13 cellular contexts compared by ENCODE assay signal in the genomic region with DNA sequence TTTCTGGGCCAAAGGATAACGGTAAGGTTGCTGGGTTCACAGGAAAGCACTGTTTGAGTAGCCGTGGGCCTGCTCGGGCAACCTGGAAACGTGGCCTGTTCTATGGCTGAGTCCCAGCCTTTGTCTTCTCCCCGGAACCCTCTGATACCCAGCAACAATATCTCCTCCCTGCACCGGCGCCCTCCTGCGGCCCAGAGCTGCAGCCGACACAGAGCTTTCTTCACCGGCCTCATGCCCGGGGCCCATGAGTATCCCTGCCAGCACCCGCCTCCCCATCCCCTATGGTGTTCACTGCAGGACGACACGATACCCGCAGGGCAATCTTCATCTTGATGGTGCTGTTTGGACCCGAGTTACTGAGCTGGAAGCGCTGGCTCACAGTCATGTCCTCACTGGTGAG. TPM values are rescaled to one million over a fixed set of nuclear protein-coding genes. Genes with fewer than 3 reads are reported as not detected.
DNase-seq lines count a peak whose midpoint lies in the region; ATAC-seq, FAIRE-seq and TF ChIP-seq lines count a peak whose summit lies in the region.
"Had no signal": no experiment of that assay in that cellular context is flagged by ENCODE, and none has a peak within 500 bp of the region (broad histone marks: within the 10 kb centered on the region; RNA-seq: fewer than 3 reads in every experiment).

No MANE protein-coding gene starts in this region.

- peaks cover 2% of the 10 kb centered on the region in 2 experiments for H4K20me1 ChIP-seq in H1 (replicated peaks in 1 of 2; ENCODE audit: control insufficient read depth in 1 of 2, insufficient read depth in 2 of 2, low read length in 2 of 2)

- TF ChIP-seq RAD21 in H1 (IDR thresholded peaks at IDR 0.05 in 1 of 2, conservative IDR thresholded peaks at IDR 0.05 in 1 of 2; ENCODE audit: low read depth in 2 of 2, low read length in 2 of 2), result peak; percentile 49 to 59

- no peak overlapping the region for H3K27ac Mint-ChIP-seq in activated CD8-positive, alpha-beta T cell treated with anti-CD3 and anti-CD28 coated beads, Interleukin-2, amount 10 ng/mL, durations not matched to agents 7 days and 5 days
- no peak overlapping the region for H3K27ac Mint-ChIP-seq in activated CD8-positive, alpha-beta T cell treated with anti-CD3 and anti-CD28 coated beads for 36 hours
- H3K27ac Mint-ChIP-seq in nephron progenitor cell, result peak overlapping the region; percentile 57

- H3K4me1 ChIP-seq in Panc1 (ENCODE audit: control insufficient read depth, insufficient read depth, low read length), result no peaks in the 10 kb centered on the region
- no peaks in the 10 kb centered on the region for H3K4me1 ChIP-seq in H1 (replicated peaks in 1 of 4; ENCODE audit: control insufficient read depth in 3 of 4, insufficient read depth in 4 of 4, low read length in 3 of 4)

- intact Hi-C loops in activated CD8-positive, alpha-beta T cell treated with anti-CD3 and anti-CD28 coated beads for 36 hours (cut with micrococcal nuclease), result no loop called here
- intact Hi-C loops in Panc1 (cut with micrococcal nuclease; ENCODE audit: unreplicated experiment), result no loop called here

- H3K27me3 ChIP-seq in Panc1 (ENCODE audit: control insufficient read depth, insufficient read depth, low read length), result no peaks in the 10 kb centered on the region
- no peaks in the 10 kb centered on the region for H3K27me3 ChIP-seq in H1 (replicated peaks in 1 of 4; ENCODE audit: control insufficient read depth in 3 of 4, extremely low read depth in 1 of 4, insufficient read depth in 3 of 4, low read length in 3 of 4)
- H3K27me3 ChIP-seq: BLaER1 treated with 17β-estradiol and CSF1 and Interleukin-3, amounts not matched to agents 10 nM and 100 nM had no signal

- H3K4ac ChIP-seq in H1 (replicated peaks; ENCODE audit: insufficient read length, low read depth, low read length), result no peak overlapping the region

- no peak for TF ChIP-seq CTCF in activated CD8-positive, alpha-beta T cell treated with anti-CD3 and anti-CD28 coated beads for 36 hours (IDR thresholded peaks at IDR 0.05)
- TF ChIP-seq CTCF in Panc1 (IDR thresholded peaks at IDR 0.05), result no peak
- peak; percentile 44 to 58 (median 55) for TF ChIP-seq CTCF in H1 (IDR thresholded peaks at IDR 0.05; ENCODE audit: control extremely low read depth in 1 of 3, insufficient read depth in 1 of 3, low read depth in 1 of 3, low read length in 3 of 3)
- no peak for TF ChIP-seq CTCF in nephron progenitor cell (IDR thresholded peaks at IDR 0.05)

- H3K23me2 ChIP-seq in H1 (ENCODE audit: low read depth, low read length), result no peaks in the 10 kb centered on the region; the same call in 1 of the 2 replicates

- no peak overlapping the region for H2BK5ac ChIP-seq in H1 (ENCODE audit: low read depth, low read length)

- peak; percentile 14 for DNase-seq in activated CD8-positive, alpha-beta T cell treated with anti-CD3 and anti-CD28 coated beads, Interleukin-2, amount 10 ng/mL, durations not matched to agents 7 days and 5 days
- DNase-seq in activated CD8-positive, alpha-beta T cell treated with anti-CD3 and anti-CD28 coated beads for 36 hours, result no peak
- DNase-seq in Panc1 (ENCODE audit: low read depth, low spot score) (no peak), H1 (ENCODE audit: low read depth in 1 of 2, low spot score in 2 of 2) (peak in 1 of 2 experiments; percentile 71), nephron progenitor cell (no peak)
- no peak for DNase-seq in stimulated activated CD8-positive, alpha-beta memory T cell treated with anti-CD3 and anti-CD28 coated beads, Interleukin-4, amount 100 ng/mL, for 48 hours
- DNase-seq: MV-4-11, NCI-H1417 treated with DMSO at 0.1 percent for 48 hours, NCI-H2029 treated with DMSO at 0.1 percent for 48 hours, NCI-H510A treated with DMSO at 0.1 percent for 48 hours had no signal

- no TSS peak for BruUV-seq in Panc1 (replicated peaks; lab: Mats Ljungman, UMichigan)

- no peak overlapping the region for H3K4me3 Mint-ChIP-seq in activated CD8-positive, alpha-beta T cell treated with anti-CD3 and anti-CD28 coated beads, Interleukin-2, amount 10 ng/mL, durations not matched to agents 7 days and 5 days
- H3K4me3 Mint-ChIP-seq in activated CD8-positive, alpha-beta T cell treated with anti-CD3 and anti-CD28 coated beads for 36 hours, result no peak overlapping the region
- no peak overlapping the region for H3K4me3 Mint-ChIP-seq in nephron progenitor cell

- H3K79me1 ChIP-seq in H1 (ENCODE audit: low read depth, low read length), result no peaks in the 10 kb centered on the region

- no peak overlapping the region for H3K4me2 ChIP-seq in H1 (ENCODE audit: insufficient read depth in 1 of 2, low read depth in 2 of 2, low read length in 2 of 2)
- H3K4me2 ChIP-seq: BLaER1 treated with 17β-estradiol and CSF1 and Interleukin-3, amounts not matched to agents 10 nM and 100 nM had no signal

- no peak overlapping the region for H3K4me3 ChIP-seq in Panc1 (ENCODE audit: low read depth in 2 of 2, low read length in 2 of 2)
- H3K4me3 ChIP-seq in H1 (ENCODE audit: extremely low read depth in 1 of 4, insufficient read depth in 2 of 4, low read depth in 3 of 4, low read length in 4 of 4), result no peak overlapping the region
- H3K4me3 ChIP-seq: BLaER1 treated with 17β-estradiol and CSF1 and Interleukin-3, amounts not matched to agents 10 nM and 100 nM had no signal

- H3K4me1 Mint-ChIP-seq in activated CD8-positive, alpha-beta T cell treated with anti-CD3 and anti-CD28 coated beads, Interleukin-2, amount 10 ng/mL, durations not matched to agents 7 days and 5 days (ENCODE audit: low read depth), result peaks cover 9% of the 10 kb centered on the region
- peaks cover 4% of the 10 kb centered on the region for H3K4me1 Mint-ChIP-seq in activated CD8-positive, alpha-beta T cell treated with anti-CD3 and anti-CD28 coated beads for 36 hours (ENCODE audit: low read depth)
- H3K4me1 Mint-ChIP-seq in nephron progenitor cell, result no peaks in the 10 kb centered on the region

- H2AFZ ChIP-seq in H1 (ENCODE audit: low read length), result no peak overlapping the region

- no peak overlapping the region for H2BK20ac ChIP-seq in H1 (ENCODE audit: low read length)

- no peak for TF ChIP-seq POLR2A in H1 (IDR thresholded peaks at IDR 0.05; ENCODE audit: control extremely low read depth in 1 of 2, low read depth in 2 of 2, low read length in 2 of 2)

- no peak overlapping the region for H4K5ac ChIP-seq in H1 (ENCODE audit: insufficient read length, low read depth, low read length)

- no peak overlapping the region for H4K8ac ChIP-seq in H1 (ENCODE audit: extremely low read depth, insufficient read depth, low read length)

- FAIRE-seq in H1 (lab: Jason Lieb, UNC), result no peak

- H2BK12ac ChIP-seq in H1 (ENCODE audit: low read depth, low read length), result no peak overlapping the region

- POLR2A ChIA-PET in activated CD8-positive, alpha-beta T cell treated with anti-CD3 and anti-CD28 coated beads, Interleukin-2, amount 10 ng/mL, durations not matched to agents 7 days and 5 days (lab: Charles Lee), result no interaction called here
- POLR2A ChIA-PET in activated CD8-positive, alpha-beta T cell treated with anti-CD3 and anti-CD28 coated beads for 36 hours (lab: Charles Lee), result no interaction called here
- POLR2A ChIA-PET in Panc1 (lab: Charles Lee) (no interaction called here), H1 (lab: Charles Lee; ENCODE audit: partially characterized antibody) (no interaction called here)

- H3K56ac ChIP-seq in H1 (replicated peaks; ENCODE audit: insufficient read length, low read depth, low read length), result no peak overlapping the region

- no peak overlapping the region for H3K23ac ChIP-seq in H1 (ENCODE audit: insufficient read length)

- no peaks in the 10 kb centered on the region for H3K9me3 ChIP-seq in Panc1 (ENCODE audit: control insufficient read depth, insufficient read depth, low read depth, low read length)
- no peaks in the 10 kb centered on the region for H3K9me3 ChIP-seq in H1 (ENCODE audit: insufficient read depth in 2 of 2, low read depth in 1 of 2, low read length in 1 of 2)
- H3K9me3 ChIP-seq: BLaER1 treated with 17β-estradiol and CSF1 and Interleukin-3, amounts not matched to agents 10 nM and 100 nM had no signal

- TF ChIP-seq EP300 in H1 (IDR thresholded peaks at IDR 0.05; ENCODE audit: borderline replicate concordance in 1 of 2, low read depth in 2 of 2, low read length in 2 of 2), result no peak

- H3K36me3 ChIP-seq in Panc1 (ENCODE audit: control insufficient read depth, insufficient read depth, low read length) (peaks cover 19% of the 10 kb centered on the region; the same call in 1 of the 2 replicates), H1 (ENCODE audit: control insufficient read depth in 2 of 4, insufficient read depth in 4 of 4, low read length in 3 of 4) (peaks cover 10 to 48% (median 26%) of the 10 kb centered on the region in 4 experiments)

- no peak overlapping the region for H4K91ac ChIP-seq in H1 (replicated peaks; ENCODE audit: insufficient read length, low read length)

- no peaks in the 10 kb centered on the region for H3K79me2 ChIP-seq in H1 (ENCODE audit: control insufficient read depth in 1 of 2, insufficient read depth in 2 of 2, low read length in 2 of 2)

- no peak for ATAC-seq in activated CD8-positive, alpha-beta T cell treated with anti-CD3 and anti-CD28 coated beads, Interleukin-2, amount 10 ng/mL, durations not matched to agents 7 days and 5 days
- no peak for ATAC-seq in activated CD8-positive, alpha-beta T cell treated with anti-CD3 and anti-CD28 coated beads for 36 hours
- 0 out of 2 replicates have a peak, but pooled peaks have one; percentile 33 for ATAC-seq in Panc1
- no peak for ATAC-seq in GM18907 (IDR thresholded peaks at IDR 0.05; ENCODE audit: unreplicated experiment)
- ATAC-seq in SK-N-SH treated with all-trans-retinoic acid at 6 μM for 48 hours, result no peak

- H3K36me3 Mint-ChIP-seq in activated CD8-positive, alpha-beta T cell treated with anti-CD3 and anti-CD28 coated beads, Interleukin-2, amount 10 ng/mL, durations not matched to agents 7 days and 5 days (ENCODE audit: low read depth), result peaks cover 67% of the 10 kb centered on the region
- H3K36me3 Mint-ChIP-seq in activated CD8-positive, alpha-beta T cell treated with anti-CD3 and anti-CD28 coated beads for 36 hours (ENCODE audit: low read depth), result peaks cover 36% of the 10 kb centered on the region
- peaks cover 71% of the 10 kb centered on the region for H3K36me3 Mint-ChIP-seq in nephron progenitor cell (ENCODE audit: low read depth)

- H3K9ac ChIP-seq in H1 (replicated peaks in 1 of 4; ENCODE audit: extremely low read depth in 1 of 4, low read depth in 3 of 4, low read length in 3 of 4), result no peak overlapping the region
- H3K9ac ChIP-seq: BLaER1 treated with 17β-estradiol and CSF1 and Interleukin-3, amounts not matched to agents 10 nM and 100 nM had no signal

- no peaks in the 10 kb centered on the region for H3K27me3 Mint-ChIP-seq in activated CD8-positive, alpha-beta T cell treated with anti-CD3 and anti-CD28 coated beads, Interleukin-2, amount 10 ng/mL, durations not matched to agents 7 days and 5 days (ENCODE audit: low read depth)
- H3K27me3 Mint-ChIP-seq in activated CD8-positive, alpha-beta T cell treated with anti-CD3 and anti-CD28 coated beads for 36 hours, result no peaks in the 10 kb centered on the region
- H3K27me3 Mint-ChIP-seq in nephron progenitor cell (ENCODE audit: low read depth, poor library complexity), result no peaks in the 10 kb centered on the region

- CTCF ChIA-PET in activated CD8-positive, alpha-beta T cell treated with anti-CD3 and anti-CD28 coated beads, Interleukin-2, amount 10 ng/mL, durations not matched to agents 7 days and 5 days (lab: Charles Lee), result interaction anchor here (0.7 kb wide), 1 partner anchor 233 kb away, joined by 3 read pairs; no protein-coding TSS in a partner anchor
- CTCF ChIA-PET in activated CD8-positive, alpha-beta T cell treated with anti-CD3 and anti-CD28 coated beads for 36 hours (lab: Charles Lee), result no interaction called here
- CTCF ChIA-PET in Panc1 (lab: Charles Lee) (no interaction called here), H1 (lab: Charles Lee; ENCODE audit: partially characterized antibody) (interaction anchor here (0.6 to 3.7 kb wide), 9 partner anchors 10 to 84 kb away, joined by 3 to 29 read pairs (median 4); no protein-coding TSS in a partner anchor)

- no peak overlapping the region for H2BK120ac ChIP-seq in H1 (replicated peaks; ENCODE audit: low read depth, low read length)

- no peak overlapping the region for H2AK5ac ChIP-seq in H1 (ENCODE audit: low read depth, low read length)

- 85% methylated on average over 17 of the region's 17 CpGs; no CpG with 5 or more reads in 1 of the 2 experiments for WGBS in H1 (ENCODE audit: extremely low coverage in 1 of 2, insufficient coverage in 1 of 2, insufficient read length in 1 of 2, insufficient replicate concordance in 2 of 2, low coverage in 1 of 2, low lambda C conversion rate in 2 of 2, missing lambda C conversion rate in 1 of 2), 2 experiments

- in situ Hi-C loops in Panc1 (cut with HindIII; ENCODE audit: low pct_unique_long_range_greater_than_20kb, low sequenced_read_pairs), result no loop called here

- H3K14ac ChIP-seq in H1 (ENCODE audit: insufficient read length), result no peak overlapping the region

- no peaks in the 10 kb centered on the region for H3K9me3 Mint-ChIP-seq in activated CD8-positive, alpha-beta T cell treated with anti-CD3 and anti-CD28 coated beads, Interleukin-2, amount 10 ng/mL, durations not matched to agents 7 days and 5 days (ENCODE audit: insufficient read depth)
- H3K9me3 Mint-ChIP-seq in activated CD8-positive, alpha-beta T cell treated with anti-CD3 and anti-CD28 coated beads for 36 hours, result no peaks in the 10 kb centered on the region
- no peaks in the 10 kb centered on the region for H3K9me3 Mint-ChIP-seq in nephron progenitor cell

- H3K18ac ChIP-seq in H1 (ENCODE audit: extremely low read depth, low read length), result no peak overlapping the region

- H3K27ac ChIP-seq in Panc1 (ENCODE audit: low read length), result no peak overlapping the region
- no peak overlapping the region for H3K27ac ChIP-seq in H1 (ENCODE audit: low read depth, low read length)

- no peak overlapping the region for H2BK15ac ChIP-seq in H1 (ENCODE audit: low read length)

RNA-seq across cellular contexts. Expression of a gene that starts 38.6 kb away (rescaled TPM):
- total RNA-seq in activated CD8-positive, alpha-beta T cell treated with anti-CD3 and anti-CD28 coated beads, Interleukin-2, amount 10 ng/mL, durations not matched to agents 7 days and 5 days, result 100 to 1,000 TPM; 154 TPM
- total RNA-seq in activated CD8-positive, alpha-beta T cell treated with anti-CD3 and anti-CD28 coated beads for 36 hours, result 100 to 1,000 TPM; 108 to 113 TPM
- 81.4 TPM for total RNA-seq in Panc1 (2021; ENCODE audit: unreplicated experiment)
- 40.0 TPM for polyA plus RNA-seq in Panc1 (2012; ENCODE audit: insufficient read length)
- total RNA-seq in H1 (2021; fragmentation: NEBNext Ultra II Directional; extraction: Animal tissue kit (Norgen Biotek cat#: 25700)), result 119 and 125 TPM in 2 replicates
- polyA plus RNA-seq in H1 (2011; rRNA removed), result 49.9 and 50.1 TPM in 2 replicates
- 83.7 TPM for polyA plus RNA-seq in H1 (2011; cell fraction: cytosol; rRNA removed)
- 66.1 TPM for polyA plus RNA-seq in H1 (2011; cell fraction: nucleus; rRNA removed)
- 106 to 137 TPM (median 113 TPM) in 4 replicates for polyA plus RNA-seq in H1 (2012, experiment 1 of 2)
- 7.3 TPM for polyA plus RNA-seq in H1 (2012, experiment 2 of 2)
- 36.6 TPM for polyA plus RNA-seq in H1 (2013, experiment 1 of 2)
- 39.2 TPM for polyA plus RNA-seq in H1 (2013, experiment 2 of 2)
- polyA minus RNA-seq in H1 (2011; rRNA and poly(A)+ RNA removed), result 167 and 172 TPM in 2 replicates
- polyA minus RNA-seq in H1 (2011; cell fraction: cytosol; rRNA and poly(A)+ RNA removed), result 79.4 TPM
- polyA minus RNA-seq in H1 (2011; cell fraction: nucleus; rRNA and poly(A)+ RNA removed), result 106 TPM

Comparison
In these comparisons a context has a peak if more than half of its experiments do, and no peak if none do; other contexts are left out.
1. CTCF ChIA-PET loops: an anchor here in activated CD8-positive, alpha-beta T cell treated with anti-CD3 and anti-CD28 coated beads, Interleukin-2, amount 10 ng/mL, durations not matched to agents 7 days and 5 days (0.7 kb wide) and H1 (0.6 to 3.7 kb wide); none called in activated CD8-positive, alpha-beta T cell treated with anti-CD3 and anti-CD28 coated beads for 36 hours and Panc1.
2. CTCF ChIP-seq: peak in H1 (3 of 3); none in activated CD8-positive, alpha-beta T cell treated with anti-CD3 and anti-CD28 coated beads for 36 hours (single experiment), Panc1 (single experiment) and nephron progenitor cell (single experiment).